29 cellular contexts compared by ENCODE assay signal in the genomic region with DNA sequence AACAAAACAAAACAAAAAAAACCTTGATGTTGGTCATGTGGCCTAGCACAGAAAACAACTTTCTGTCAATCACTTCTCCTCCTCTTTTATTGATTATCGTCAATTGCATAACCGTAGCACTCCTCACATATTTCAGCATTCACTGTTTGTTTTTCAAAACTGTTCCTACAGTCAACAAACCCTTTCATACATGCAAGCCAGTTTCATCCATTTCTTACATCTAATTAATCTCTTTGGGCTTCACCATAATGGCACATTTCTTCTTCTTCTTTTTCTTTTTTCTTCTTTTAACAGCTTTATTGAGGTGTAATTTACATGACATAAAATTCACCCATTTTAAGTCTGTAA.
"Had no signal": no experiment of that assay in that cellular context is flagged by ENCODE, and none has a peak within 500 bp of the region (broad histone marks: within the 10 kb centered on the region; RNA-seq: fewer than 3 reads in every experiment).

No MANE protein-coding gene starts in this region.

- DNase-seq: Karpas-422, MM.1S, MV-4-11, NCI-H1092, NCI-H1105, NCI-H1417 treated with DMSO at 0.1 percent for 48 hours, NCI-H1436 treated with DMSO at 0.1 percent for 48 hours, NCI-H1694 treated with DMSO at 0.1 percent for 48 hours, NCI-H187 treated with DMSO at 0.1 percent for 48 hours, NCI-H2029, NCI-H2081, NCI-H2171 treated with DMSO at 0.1 percent for 48 hours, NCI-H226, NCI-H446 treated with DMSO at 0.1 percent for 48 hours, NCI-H510A, NCI-H524, NCI-H526, NCI-H69, NCI-H748 treated with DMSO at 0.1 percent for 48 hours, NCI-H82, PC-3, Peyer's patch, Right ventricle myocardium superior, RPMI8226, SHP77 treated with DMSO at 0.1 percent for 48 hours, SK-N-SH, SW 1271, T-helper 1 cell had no signal

- H3K27ac ChIP-seq: Peyer's patch, SJSA1 had no signal

- H3K9me3 ChIP-seq: Peyer's patch, SJSA1, SK-N-SH had no signal

- H3K27me3 ChIP-seq: Peyer's patch, SJSA1 had no signal

- ATAC-seq: PC-3 had no signal

- H3K9ac ChIP-seq: SK-N-SH had no signal

- H3K4me3 ChIP-seq: Peyer's patch, SJSA1 had no signal

- H3K36me3 ChIP-seq: Peyer's patch, SJSA1 had no signal
